ENCODE assay signal across 24 cellular contexts in genomic region chr2:217876253-217876570, GRCh38.
DNase-seq lines count a peak whose midpoint lies in the region; ATAC-seq and TF ChIP-seq lines count a peak whose summit lies in the region.
"Had no signal": no experiment of that assay in that cellular context is flagged by ENCODE, and none has a peak within 500 bp of the region (broad histone marks: within the 10 kb centered on the region; RNA-seq: fewer than 3 reads in every experiment).

No MANE protein-coding gene starts in this region.

- ATAC-seq in GM21367 (IDR thresholded peaks at IDR 0.05; ENCODE audit: unreplicated experiment), result no peak
- no peak for ATAC-seq in GM21515 (IDR thresholded peaks at IDR 0.05; ENCODE audit: unreplicated experiment)
- ATAC-seq: PC-3 had no signal

- H3F3A ChIP-seq in neural progenitor cell (ENCODE audit: low read depth), result no peaks in the 10 kb centered on the region

- no peak for TF ChIP-seq EP300 in transverse colon (IDR thresholded peaks at IDR 0.05; ENCODE audit: low read depth)

- H3K4me3 Mint-ChIP-seq in HFFc6 (0 out of 2 replicates have a peak overlapping the region, but pooled peaks have one; percentile 52), neural progenitor cell (no peak overlapping the region)
- no peak overlapping the region for H3K4me3 Mint-ChIP-seq in T-helper 2 cell treated with Interferon-gamma antibody and Interleukin-4, amounts not matched to agents 5 μg/mL and 100 μg/mL, for 36 hours
- H3K4me3 Mint-ChIP-seq: activated CD4-positive, alpha-beta T cell treated with anti-CD3 and anti-CD28 coated beads, Interleukin-2, amount 10 ng/mL, durations not matched to agents 7 days and 5 days; activated T-cell treated with anti-CD3 and anti-CD28 coated beads, Interleukin-2, amount 50 U/mL, for 24 hours; CD4-positive, CD25-positive, alpha-beta regulatory T cell; memory B cell; stimulated activated naive CD8-positive, alpha-beta T cell treated with anti-CD3 and anti-CD28 coated beads, Interleukin-15, Interleukin-2, amounts not matched to agents 100 ng/mL and 50 ng/mL, for 24 hours had no signal

- H3K27me3 ChIP-seq in neural progenitor cell (no peaks in the 10 kb centered on the region), transverse colon (no peaks in the 10 kb centered on the region)
- H3K27me3 ChIP-seq: colonic mucosa had no signal

- H3K4me3 ChIP-seq in neural progenitor cell (no peak overlapping the region), transverse colon (no peak overlapping the region)
- H3K4me3 ChIP-seq: colonic mucosa, skin epidermis had no signal

- H3K4me1 ChIP-seq in neural progenitor cell (peaks cover 16% of the 10 kb centered on the region), transverse colon (peaks cover 0 to 23% (median 8%) of the 10 kb centered on the region in 4 donors)
- H3K4me1 ChIP-seq: colonic mucosa had no signal

- H3K27ac Mint-ChIP-seq in HFFc6, result peak overlapping the region; percentile 82
- H3K27ac Mint-ChIP-seq in neural progenitor cell, result peak overlapping the region; percentile 76
- H3K27ac Mint-ChIP-seq in T-helper 2 cell treated with Interferon-gamma antibody and Interleukin-4, amounts not matched to agents 5 μg/mL and 100 μg/mL, for 36 hours, result no peak overlapping the region
- H3K27ac Mint-ChIP-seq: activated CD4-positive, alpha-beta T cell treated with anti-CD3 and anti-CD28 coated beads, Interleukin-2, amount 10 ng/mL, durations not matched to agents 7 days and 5 days; activated T-cell treated with anti-CD3 and anti-CD28 coated beads, Interleukin-2, amount 50 U/mL, for 24 hours; memory B cell; stimulated activated naive CD8-positive, alpha-beta T cell treated with anti-CD3 and anti-CD28 coated beads, Interleukin-15, Interleukin-2, amounts not matched to agents 100 ng/mL and 50 ng/mL, for 24 hours had no signal

- no peak for TF ChIP-seq CTCF in HFFc6 (IDR thresholded peaks at IDR 0.05)
- TF ChIP-seq CTCF in neural progenitor cell (IDR thresholded peaks at IDR 0.05), result no peak
- TF ChIP-seq CTCF in transverse colon (IDR thresholded peaks at IDR 0.05), result no peak

- peaks cover 39% of the 10 kb centered on the region for H3K36me3 Mint-ChIP-seq in HFFc6 (ENCODE audit: low read depth)
- no peaks in the 10 kb centered on the region for H3K36me3 Mint-ChIP-seq in neural progenitor cell
- H3K36me3 Mint-ChIP-seq in T-helper 2 cell treated with Interferon-gamma antibody and Interleukin-4, amounts not matched to agents 5 μg/mL and 100 μg/mL, for 36 hours (ENCODE audit: low read depth), result no peaks in the 10 kb centered on the region
- H3K36me3 Mint-ChIP-seq: CD4-positive, CD25-positive, alpha-beta regulatory T cell; memory B cell had no signal

- no peak overlapping the region for H3K4me2 ChIP-seq in neural progenitor cell

- no peaks in the 10 kb centered on the region for H3K9me3 ChIP-seq in neural progenitor cell (ENCODE audit: low read depth)
- H3K9me3 ChIP-seq in transverse colon, result no peaks in the 10 kb centered on the region
- H3K9me3 ChIP-seq: colonic mucosa had no signal

- H3K27ac ChIP-seq in caudate nucleus (ENCODE audit: low read depth, low read length) (peak overlapping the region; percentile 68), neural progenitor cell (no peak overlapping the region), transverse colon (peak overlapping the region; percentile 13 to 81 (median 38))
- H3K27ac ChIP-seq: colonic mucosa, WERI-Rb-1 had no signal

- DNase-seq in HFFc6 (no peak), caudate nucleus (lab: John Stamatoyannopoulos, UW) (peak in 8 of 61 donors; percentile 10 to 59 (median 34)), neural progenitor cell (ENCODE audit: low spot score) (no peak), transverse colon (no peak)
- no peak for DNase-seq in T-helper 2 cell treated with Interferon-gamma antibody and Interleukin-4, amounts not matched to agents 5 μg/mL and 100 μg/mL, for 36 hours (ENCODE audit: low spot score)
- DNase-seq: activated CD4-positive, alpha-beta T cell treated with anti-CD3 and anti-CD28 coated beads, Interleukin-2, amount 10 ng/mL, durations not matched to agents 7 days and 5 days; activated gamma-delta T cell; activated T-cell treated with anti-CD3 and anti-CD28 coated beads, Interleukin-2, amount 50 U/mL, for 24 hours; CD4-positive, CD25-positive, alpha-beta regulatory T cell; colonic mucosa; DND-41; effector memory CD4-positive, alpha-beta T cell; Karpas-422; left cardiac atrium; NCI-H446 treated with DMSO at 0.1 percent for 48 hours; PC-3; T-helper 9 cell; trophoblast cell; WERI-Rb-1 had no signal

- H3K4me1 Mint-ChIP-seq in HFFc6 (ENCODE audit: low read depth) (peaks cover 38% of the 10 kb centered on the region), neural progenitor cell (peaks cover 18% of the 10 kb centered on the region)
- no peaks in the 10 kb centered on the region for H3K4me1 Mint-ChIP-seq in T-helper 2 cell treated with Interferon-gamma antibody and Interleukin-4, amounts not matched to agents 5 μg/mL and 100 μg/mL, for 36 hours (ENCODE audit: low read depth)
- H3K4me1 Mint-ChIP-seq: activated CD4-positive, alpha-beta T cell treated with anti-CD3 and anti-CD28 coated beads, Interleukin-2, amount 10 ng/mL, durations not matched to agents 7 days and 5 days; CD4-positive, CD25-positive, alpha-beta regulatory T cell had no signal

- H3K27me3 Mint-ChIP-seq in HFFc6 (ENCODE audit: insufficient read depth) (peaks cover 11% of the 10 kb centered on the region), neural progenitor cell (ENCODE audit: insufficient read depth, low read depth) (peaks cover 9% of the 10 kb centered on the region)
- H3K27me3 Mint-ChIP-seq in T-helper 2 cell treated with Interferon-gamma antibody and Interleukin-4, amounts not matched to agents 5 μg/mL and 100 μg/mL, for 36 hours (ENCODE audit: low read depth), result no peaks in the 10 kb centered on the region
- H3K27me3 Mint-ChIP-seq: CD4-positive, CD25-positive, alpha-beta regulatory T cell; stimulated activated naive CD8-positive, alpha-beta T cell treated with anti-CD3 and anti-CD28 coated beads, Interleukin-15, Interleukin-2, amounts not matched to agents 100 ng/mL and 50 ng/mL, for 24 hours had no signal

- peaks cover 7% of the 10 kb centered on the region for H4K20me1 ChIP-seq in neural progenitor cell (ENCODE audit: low read depth)

- no peaks in the 10 kb centered on the region for H3K79me2 ChIP-seq in neural progenitor cell (ENCODE audit: low read depth)

- no peaks in the 10 kb centered on the region for H3K36me3 ChIP-seq in neural progenitor cell
- no peaks in the 10 kb centered on the region for H3K36me3 ChIP-seq in transverse colon
- H3K36me3 ChIP-seq: colonic mucosa, WERI-Rb-1 had no signal

- 80% methylated on average over 4 of the region's 4 CpGs; no CpG with 5 or more reads in 1 of the 2 donors for WGBS in transverse colon (ENCODE audit: low coverage in 1 of 2), 2 donors

- TF ChIP-seq POLR2A in transverse colon (IDR thresholded peaks at IDR 0.05), result no peak

- H3K9me3 Mint-ChIP-seq in HFFc6 (no peaks in the 10 kb centered on the region), neural progenitor cell (no peaks in the 10 kb centered on the region)
- no peaks in the 10 kb centered on the region for H3K9me3 Mint-ChIP-seq in T-helper 2 cell treated with Interferon-gamma antibody and Interleukin-4, amounts not matched to agents 5 μg/mL and 100 μg/mL, for 36 hours
- H3K9me3 Mint-ChIP-seq: activated CD4-positive, alpha-beta T cell treated with anti-CD3 and anti-CD28 coated beads, Interleukin-2, amount 10 ng/mL, durations not matched to agents 7 days and 5 days; activated T-cell treated with anti-CD3 and anti-CD28 coated beads, Interleukin-2, amount 50 U/mL, for 24 hours; CD4-positive, CD25-positive, alpha-beta regulatory T cell; memory B cell; stimulated activated naive CD8-positive, alpha-beta T cell treated with anti-CD3 and anti-CD28 coated beads, Interleukin-15, Interleukin-2, amounts not matched to agents 100 ng/mL and 50 ng/mL, for 24 hours had no signal

- intact Hi-C loops in transverse colon (cut with DNase I; ENCODE audit: low total_unique reads), result loop anchor here (5.0 kb wide), 1 partner anchor 89 kb away; no protein-coding TSS in a partner anchor

- H3K9ac ChIP-seq in neural progenitor cell, result no peak overlapping the region

- in situ Hi-C loops in transverse colon (cut with MboI; ENCODE audit: low pct_ligation_motif_present in 1 of 4, low pct_unique_long_range_greater_than_20kb in 1 of 4, low sequenced_read_pairs in 3 of 4), result no loop called here

- H2AFZ ChIP-seq in neural progenitor cell (replicated peaks), result no peak overlapping the region
